Comparison of ENCODE assay signal across 8 cellular contexts in the genomic region with DNA sequence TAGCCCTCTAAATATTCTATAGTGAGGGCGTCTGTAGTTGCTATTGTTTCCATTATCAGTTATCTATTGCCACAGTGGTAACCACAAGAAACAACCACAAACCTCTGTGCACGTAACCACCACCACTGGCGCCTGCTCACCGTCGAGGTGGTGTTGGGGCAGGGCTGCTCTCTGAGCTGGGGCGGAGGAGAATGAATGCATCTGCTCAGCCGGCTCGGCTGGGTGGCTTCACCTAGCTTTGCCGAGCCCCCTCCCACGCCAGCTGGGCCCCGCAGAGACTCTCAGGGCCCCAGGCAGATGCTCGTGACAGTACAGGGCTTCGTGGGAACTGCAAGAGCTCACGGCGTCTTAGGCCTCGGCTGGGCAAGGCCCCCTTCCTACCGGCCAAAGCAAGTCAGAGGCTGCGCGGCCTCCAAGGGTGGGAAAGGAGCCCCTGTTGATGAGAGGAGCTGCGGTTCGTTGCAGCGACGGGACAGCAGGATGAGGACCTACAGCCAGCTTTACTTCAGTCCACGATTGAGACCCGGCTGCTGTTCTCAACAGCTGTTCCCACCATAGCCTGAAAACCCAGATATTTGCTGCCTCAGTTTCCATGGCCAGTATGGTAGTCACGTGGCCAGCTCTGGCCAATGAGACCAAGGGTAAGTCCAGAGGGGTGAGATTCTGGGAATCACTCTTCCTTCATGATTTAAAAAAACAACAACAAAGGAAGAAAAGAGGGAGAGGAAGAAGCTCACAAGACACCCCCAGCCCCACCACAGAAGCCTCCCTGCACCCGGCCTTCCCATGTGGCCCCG.
DNase-seq lines count a peak whose midpoint lies in the region; ATAC-seq and TF ChIP-seq lines count a peak whose summit lies in the region.

No MANE protein-coding gene starts in this region.

- no peaks in the 10 kb centered on the region for H3K9me3 Mint-ChIP-seq in activated T-cell treated with anti-CD3 and anti-CD28 coated beads, Interleukin-2, amount 50 U/mL, for 72 hours

- ATAC-seq in activated T-cell treated with anti-CD3 and anti-CD28 coated beads, Interleukin-2, amount 50 U/mL, for 72 hours (replicated peaks in 1 of 2) = peak; percentile 96 to 99

- H3K4me3 ChIP-seq in GM12864 (ENCODE audit: low read depth, low read length) = no peak overlapping the region
- no peak overlapping the region for H3K4me3 ChIP-seq in H7 (ENCODE audit: insufficient read depth, low read depth, low read length)

- H3K4me1 Mint-ChIP-seq in activated T-cell treated with anti-CD3 and anti-CD28 coated beads, Interleukin-2, amount 50 U/mL, for 72 hours (ENCODE audit: low read depth) = peaks cover 23% of the 10 kb centered on the region

- H3K27me3 ChIP-seq in H7 (ENCODE audit: control insufficient read depth, insufficient read depth, low read length) = no peaks in the 10 kb centered on the region

- peaks cover 63% of the 10 kb centered on the region for H3K27me3 Mint-ChIP-seq in activated T-cell treated with anti-CD3 and anti-CD28 coated beads, Interleukin-2, amount 50 U/mL, for 72 hours (ENCODE audit: low read depth)

- no peaks in the 10 kb centered on the region for H3K36me3 Mint-ChIP-seq in activated T-cell treated with anti-CD3 and anti-CD28 coated beads, Interleukin-2, amount 50 U/mL, for 72 hours (ENCODE audit: insufficient read depth in 2 of 2)

- DNase-seq in GM12864 (ENCODE audit: low read depth) (peak; percentile 40), H7 (peak; percentile 57), NCI-H146 treated with DMSO at 0.1 percent for 48 hours (lab: John Stamatoyannopoulos, UW; ENCODE audit: unreplicated experiment) (peak; percentile 67), hepatic stellate cell (ENCODE audit: low spot score) (no peak), GM19240 (ENCODE audit: insufficient read length, low spot score) (no peak), kidney glomerular epithelial cell (lab: John Stamatoyannopoulos, UW) (no peak)
- peak; percentile 74 to 76 for DNase-seq in activated T-cell treated with anti-CD3 and anti-CD28 coated beads, Interleukin-2, amount 50 U/mL, for 72 hours
- peak; percentile 67 for DNase-seq in stimulated activated CD4-positive, alpha-beta T cell treated with anti-CD3 and anti-CD28 coated beads, Interleukin-4, amount 100 ng/mL, for 24 hours

- peak overlapping the region; percentile 7 to 55 for H3K4me3 Mint-ChIP-seq in activated T-cell treated with anti-CD3 and anti-CD28 coated beads, Interleukin-2, amount 50 U/mL, for 72 hours

- no peaks in the 10 kb centered on the region for H3K36me3 ChIP-seq in H7 (replicated peaks; ENCODE audit: control insufficient read depth, insufficient read depth, low read length)

- no peak for TF ChIP-seq CTCF in GM12864 (IDR thresholded peaks at IDR 0.05; ENCODE audit: low read depth, low read length, missing control alignments)

- peak overlapping the region; percentile 93 for H3K27ac Mint-ChIP-seq in activated T-cell treated with anti-CD3 and anti-CD28 coated beads, Interleukin-2, amount 50 U/mL, for 72 hours

Comparison
In these comparisons a context has a peak if more than half of its experiments do, and no peak if none do; other contexts are left out.
1. DNase-seq: peak in GM12864 (single experiment), H7 (single experiment), NCI-H146 treated with DMSO at 0.1 percent for 48 hours (single experiment), activated T-cell treated with anti-CD3 and anti-CD28 coated beads, Interleukin-2, amount 50 U/mL, for 72 hours (2 of 2) and stimulated activated CD4-positive, alpha-beta T cell treated with anti-CD3 and anti-CD28 coated beads, Interleukin-4, amount 100 ng/mL, for 24 hours (single experiment); none in hepatic stellate cell (single experiment), GM19240 (single experiment) and kidney glomerular epithelial cell (single experiment).